1 cellular context compared by ENCODE assay signal in genomic region chr15:41568350-41569017, GRCh38.
TF ChIP-seq lines count a peak whose summit lies in the region.

No MANE protein-coding gene starts in this region.

TF ChIP-seq in K562, 482 proteins besides CTCF, POLR2A, EP300 and RAD21 (continued from another document):
- TF ChIP-seq MGA (IDR thresholded peaks at IDR 0.05): no peak
- peak; percentile 74; the same call in 1 of the 2 replicates for TF ChIP-seq CTBP1 (IDR thresholded peaks at IDR 0.05; ENCODE audit: borderline replicate concordance)
- TF ChIP-seq DEAF1 (CRISPR knock-in tag; IDR thresholded peaks at IDR 0.05): no peak
- TF ChIP-seq ZNF146 (CRISPR knock-in tag; IDR thresholded peaks at IDR 0.05; ENCODE audit: unreplicated experiment): no peak
- TF ChIP-seq SFPQ (IDR thresholded peaks at IDR 0.05; ENCODE audit: low read depth, low read length): no peak
- no peak for TF ChIP-seq GTF2A2 (tag; IDR thresholded peaks at IDR 0.05)
- peak; percentile 18; the same call in 1 of the 2 replicates for TF ChIP-seq EP400 (IDR thresholded peaks at IDR 0.05)
- no peak for TF ChIP-seq ZNF133 (CRISPR knock-in tag; IDR thresholded peaks at IDR 0.05)
- TF ChIP-seq ZNF280B (CRISPR knock-in tag; IDR thresholded peaks at IDR 0.05): no peak
- TF ChIP-seq ZNF444 (CRISPR knock-in tag; IDR thresholded peaks at IDR 0.05): peak; percentile 67; the same call in 1 of the 2 replicates
- no peak for TF ChIP-seq TARDBP (IDR thresholded peaks at IDR 0.05)
- no peak for TF ChIP-seq NR2C1 (IDR thresholded peaks at IDR 0.05)
- no peak for TF ChIP-seq NR2C1 (tag; IDR thresholded peaks at IDR 0.05)
- TF ChIP-seq CCNT2 (IDR thresholded peaks at IDR 0.05; ENCODE audit: borderline replicate concordance, extremely low read depth, insufficient read length, low read depth, low read length): no peak
- TF ChIP-seq DPF2 (IDR thresholded peaks at IDR 0.05): peak; percentile 62; the same call in 1 of the 2 replicates
- 0 out of 2 replicates have a peak, but pooled peaks have one; percentile 19 for TF ChIP-seq CHD2 (IDR thresholded peaks at IDR 0.05; ENCODE audit: low read depth, low read length)
- TF ChIP-seq FOXK2 (conservative IDR thresholded peaks at IDR 0.05 in 1 of 2, IDR thresholded peaks at IDR 0.05 in 1 of 2; ENCODE audit: low read depth in 2 of 2): peak; percentile 67 to 73
- peak; percentile 53; the same call in 1 of the 2 replicates for TF ChIP-seq SMARCE1 (IDR thresholded peaks at IDR 0.05)
- TF ChIP-seq CBFA2T3 (IDR thresholded peaks at IDR 0.05): peak; percentile 56
- TF ChIP-seq JUND (IDR thresholded peaks at IDR 0.05; ENCODE audit: borderline replicate concordance, low read depth, low read length): no peak
- TF ChIP-seq JUND (tag; IDR thresholded peaks at IDR 0.05; ENCODE audit: borderline replicate concordance, low read depth, low read length): peak; percentile 29; the same call in 1 of the 3 replicates
- TF ChIP-seq CREB5 (CRISPR knock-in tag; IDR thresholded peaks at IDR 0.05): no peak
- 0 out of 2 replicates have a peak, but pooled peaks have one; percentile 23 for TF ChIP-seq NCOR1 (IDR thresholded peaks at IDR 0.05)
- TF ChIP-seq HDAC1 (IDR thresholded peaks at IDR 0.05): peak in 1 of 2 experiments; percentile 51; a peak in 1 of 4 replicates
- peak; percentile 80 for TF ChIP-seq SOX6 (IDR thresholded peaks at IDR 0.05)
- TF ChIP-seq MYC (IDR thresholded peaks at IDR 0.05; ENCODE audit: low read depth, low read length): 0 out of 2 replicates have a peak, but pooled peaks have one; percentile 35
- TF ChIP-seq MYC (CRISPR knock-in tag; IDR thresholded peaks at IDR 0.05; ENCODE audit: borderline replicate concordance, low read depth): no peak
